ENCODE assay signal across 8 cellular contexts in genomic region chr2:190649035-190649797, GRCh38. TPM values are rescaled to one million over a fixed set of nuclear protein-coding genes. Genes with fewer than 3 reads are reported as not detected.
DNase-seq lines count a peak whose midpoint lies in the region; ATAC-seq, FAIRE-seq and TF ChIP-seq lines count a peak whose summit lies in the region.

Gene NAB1 (plus strand): TSS chr2:190649083. CDS start chr2:190659177, 10,094 bp downstream.

- peak within 1 kb of the TSS; percentile 96 for H3K4me2 ChIP-seq in PC-9

- H3K9me3 ChIP-seq in PC-9 (ENCODE audit: insufficient read depth, low read depth) = no peaks in the 10 kb centered on the region
- no peaks in the 10 kb centered on the region for H3K9me3 ChIP-seq in testis

- no TSS peak for BruUV-seq in PC-9 (replicated peaks; lab: Mats Ljungman, UMichigan)

- FAIRE-seq in frontal cortex (lab: Jason Lieb, UNC) = no peak

- no peak for TF ChIP-seq CTCF in PC-9 (conservative IDR thresholded peaks at IDR 0.05)
- no peak for TF ChIP-seq CTCF in testis (IDR thresholded peaks at IDR 0.05)

- peak within 1 kb of the TSS; percentile 76 for H2AFZ ChIP-seq in ACC112 (ENCODE audit: low read length, unreplicated experiment)
- H2AFZ ChIP-seq in PC-9 = peak within 1 kb of the TSS; percentile 93

- no peaks in the 10 kb centered on the region for H3K9me2 ChIP-seq in PC-9 (ENCODE audit: insufficient read depth)

- ATAC-seq in GM18868 (IDR thresholded peaks at IDR 0.05; ENCODE audit: unreplicated experiment) (peak; percentile 48), HG03103 (IDR thresholded peaks at IDR 0.05; ENCODE audit: low read depth, unreplicated experiment) (peak; percentile 37)

- POLR2A ChIA-PET in PC-9 (lab: Charles Lee; ENCODE audit: unreplicated experiment) = no interaction called here

- no peaks in the 10 kb centered on the region for H4K20me1 ChIP-seq in PC-9 (ENCODE audit: insufficient read depth)

- H3K27me3 ChIP-seq in ACC112 (ENCODE audit: insufficient read depth, low read length) (no peaks in the 10 kb centered on the region), PC-9 (ENCODE audit: insufficient read depth, low read depth) (no peaks in the 10 kb centered on the region), testis (no peaks in the 10 kb centered on the region)

- WGBS in testis, 2 donors = 0% methylated on average over 24 to 48 of the region's 95 CpGs

- H3K4me1 ChIP-seq in ACC112 (ENCODE audit: control insufficient read depth, insufficient read depth, low read length, unreplicated experiment) (peaks cover 26% of the 10 kb centered on the region), PC-9 (replicated peaks; ENCODE audit: insufficient read depth) (peaks cover 13% of the 10 kb centered on the region), testis (peaks cover 18% of the 10 kb centered on the region)

- H3K27ac ChIP-seq in ACC112 (ENCODE audit: low read depth, low read length) = peak within 1 kb of the TSS; percentile 73
- peak within 1 kb of the TSS; percentile 51 for H3K27ac ChIP-seq in PC-9
- H3K27ac ChIP-seq in testis = peak within 1 kb of the TSS; percentile 94 to 98

- DNase-seq in PC-9 (peak in 1 of 2 experiments; percentile 40), frontal cortex (ENCODE audit: low spot score in 2 of 2) (no peak), occipital lobe (lab: John Stamatoyannopoulos, UW) (peak; percentile 63), testis (peak; percentile 59)
- DNase-seq in activated T-helper 9 cell treated with anti-CD3 and anti-CD28 coated beads, Interleukin-2, amount 50 U/mL, for 16 hours (ENCODE audit: low read depth) = peak; percentile 60

- H3K4me3 ChIP-seq in ACC112 (ENCODE audit: low read depth, low read length) (peak within 1 kb of the TSS; percentile 80), PC-9 (peak within 1 kb of the TSS; percentile 84), testis (peak within 1 kb of the TSS; percentile 90 to 94)

- no peak for TF ChIP-seq POLR2A in testis (IDR thresholded peaks at IDR 0.05)

- CTCF ChIA-PET in PC-9 (lab: Charles Lee) = no interaction called here

- H3K79me2 ChIP-seq in ACC112 (ENCODE audit: control insufficient read depth, insufficient read depth, low read length, unreplicated experiment) = peaks cover 47% of the 10 kb centered on the region
- H3K79me2 ChIP-seq in PC-9 (ENCODE audit: low read depth) = peaks cover 37% of the 10 kb centered on the region

- H3F3A ChIP-seq in PC-9 (ENCODE audit: insufficient read depth, low read depth) = peaks cover 12% of the 10 kb centered on the region; the same call in 1 of the 2 replicates

- intact Hi-C loops in PC-9 (cut with micrococcal nuclease; ENCODE audit: unreplicated experiment) (loop anchor here (5.0 to 10.0 kb wide), 2 partner anchors 42 to 114 kb away; partner anchors contain the start of gene NEMP2), testis (cut with DNase I; ENCODE audit: low total_unique reads) (no loop called here)

- H3K36me3 ChIP-seq in ACC112 (ENCODE audit: insufficient read depth, low read length) = no peaks in the 10 kb centered on the region
- H3K36me3 ChIP-seq in PC-9 (ENCODE audit: low read depth) = no peaks in the 10 kb centered on the region
- no peaks in the 10 kb centered on the region for H3K36me3 ChIP-seq in testis (ENCODE audit: low read depth, missing control alignments)

RNA-seq across cellular contexts. Expression of gene NAB1, which starts in this region (rescaled TPM):
- total RNA-seq in PC-9 (2021) (17.0 and 22.9 TPM in 2 replicates), frontal cortex (57.5 TPM), occipital lobe (54.0 TPM), testis (10 to 100 TPM; 61.4 to 81.0 TPM)
- polyA plus RNA-seq in testis (ENCODE audit: insufficient read depth, low read depth, low replicate concordance) = 33.8 TPM

Comparison
In these comparisons a context has a peak if more than half of its experiments do, and no peak if none do; other contexts are left out.
1. DNase-seq: peak in activated T-helper 9 cell treated with anti-CD3 and anti-CD28 coated beads, Interleukin-2, amount 50 U/mL, for 16 hours (single experiment), occipital lobe (single experiment) and testis (single experiment); none in frontal cortex (0 of 2).
2. Peak in every context shown above with its lines, with median percentiles within 50 percentile points of each other: H3K27ac ChIP-seq and H3K4me3 ChIP-seq.